1 cellular context compared by ENCODE assay signal in the genomic region with DNA sequence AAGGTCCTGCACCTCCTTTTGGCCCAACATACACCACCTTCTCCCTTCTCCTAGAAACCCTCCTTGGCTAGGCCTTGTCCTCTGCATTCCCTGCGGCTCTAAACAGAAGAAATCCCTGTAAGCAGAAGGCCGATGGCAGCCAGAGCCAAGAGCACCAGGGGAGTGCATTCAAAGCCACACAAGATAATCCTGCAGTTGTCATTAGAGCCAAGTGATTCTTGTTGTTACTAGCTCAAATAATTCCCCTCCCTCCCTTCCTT.
TF ChIP-seq lines count a peak whose summit lies in the region.

No MANE protein-coding gene starts in this region.

TF ChIP-seq in GM12891, 5 proteins besides CTCF, POLR2A, EP300 and RAD21 (continued from another document):
- TF ChIP-seq SPI1 (IDR thresholded peaks at IDR 0.05; ENCODE audit: low read depth, low read length) = no peak
